20 cellular contexts compared by ENCODE assay signal in the genomic region with DNA sequence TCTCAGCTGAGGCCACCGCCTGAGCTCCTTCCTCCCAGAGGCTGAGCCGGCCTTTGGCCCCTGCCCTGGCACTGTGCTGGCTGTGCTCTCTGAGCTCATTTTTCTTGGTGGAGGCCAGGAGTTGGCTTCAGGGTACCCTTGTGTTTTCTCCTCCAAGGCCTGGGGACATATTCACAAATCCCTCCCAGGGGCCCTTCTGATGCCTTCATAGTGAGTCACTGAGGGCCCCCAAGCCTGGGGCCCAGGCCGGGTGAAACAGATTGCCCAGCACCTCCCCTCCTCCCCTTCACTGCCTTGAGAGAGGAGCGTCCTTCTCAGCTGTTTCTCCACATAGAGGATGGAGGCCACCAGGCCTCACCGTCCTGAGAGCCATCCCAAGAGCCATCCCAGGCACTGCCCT.
DNase-seq lines count a peak whose midpoint lies in the region; ATAC-seq, FAIRE-seq and TF ChIP-seq lines count a peak whose summit lies in the region.
"Had no signal": no experiment of that assay in that cellular context is flagged by ENCODE, and none has a peak within 500 bp of the region (broad histone marks: within the 10 kb centered on the region; RNA-seq: fewer than 3 reads in every experiment).

No MANE protein-coding gene starts in this region.

- DNase-seq in Daoy (ENCODE audit: low read depth), result peak; percentile 64
- DNase-seq in HTR-8/SVneo (ENCODE audit: insufficient read length, low spot score), result peak; percentile 75
- peak; percentile 72 for DNase-seq in amniotic epithelial cell (ENCODE audit: low read depth)
- peak; percentile 22 for DNase-seq in renal cortical epithelial cell (ENCODE audit: low read depth)
- DNase-seq in cerebellar cortex (ENCODE audit: low spot score), result no peak
- DNase-seq in HK-2 (ENCODE audit: unreplicated experiment), result no peak
- no peak for DNase-seq in SK-N-SH
- DNase-seq: activated CD4-positive, alpha-beta T cell treated with anti-CD3 and anti-CD28 coated beads for 48 hours; activated gamma-delta T cell; activated T-cell treated with anti-CD3 and anti-CD28 coated beads, Interleukin-2, amount 50 U/mL, for 24 hours; CD4-positive, CD25-positive, alpha-beta regulatory T cell; islet precursor cell; Karpas-422; lower lobe of right lung; stimulated activated naive B cell treated with anti-CD40 and anti-IgM and Interleukin-4, amounts not matched to agents 10 μg/mL and 1 μg/mL and 100 μg/mL, for 72 hours had no signal

- POLR2A ChIA-PET in SK-N-SH (lab: Yijun Ruan, JAX), result interaction anchor here (0.6 kb wide), 1 partner anchor 765 kb away, joined by 3 read pairs; no protein-coding TSS in a partner anchor

- TF ChIP-seq RAD21 in SK-N-SH (IDR thresholded peaks at IDR 0.05; ENCODE audit: low read length), result no peak

- no peak overlapping the region for H3K9ac ChIP-seq in SK-N-SH

- CTCF ChIA-PET in SK-N-SH (lab: Yijun Ruan, JAX), result interaction anchor here (1.1 kb wide), 1 partner anchor 20 kb away, joined by 3 read pairs; no protein-coding TSS in a partner anchor

- H3K27me3 ChIP-seq in SK-N-SH (ENCODE audit: insufficient read depth), result no peaks in the 10 kb centered on the region
- H3K27me3 ChIP-seq: vagina had no signal

- H3K79me2 ChIP-seq in SK-N-SH (ENCODE audit: insufficient read depth), result no peaks in the 10 kb centered on the region

- TF ChIP-seq CTCF in SK-N-SH (IDR thresholded peaks at IDR 0.05), result no peak

- H3K9me3 ChIP-seq in SK-N-SH, result no peaks in the 10 kb centered on the region
- H3K9me3 ChIP-seq: lower lobe of right lung, thoracic aorta, vagina had no signal

- no peak for ATAC-seq in GM21723 (IDR thresholded peaks at IDR 0.05; ENCODE audit: unreplicated experiment)
- ATAC-seq: lower lobe of right lung; stimulated activated naive B cell treated with anti-CD40 and anti-IgM and Interleukin-4, amounts not matched to agents 10 μg/mL and 1 μg/mL and 100 μg/mL, for 72 hours had no signal

- WGBS in SK-N-SH (ENCODE audit: low lambda C conversion rate), result 94% methylated on average over 3 of the region's 5 CpGs

- no peak overlapping the region for H2AFZ ChIP-seq in SK-N-SH (ENCODE audit: low read depth)

- H3K36me3 ChIP-seq in SK-N-SH (replicated peaks in 1 of 2; ENCODE audit: control insufficient read depth in 1 of 2, insufficient read depth in 2 of 2, low read length in 1 of 2), result no peaks in the 10 kb centered on the region
- H3K36me3 ChIP-seq: lower lobe of right lung, thoracic aorta, vagina had no signal

- H3K4me2 ChIP-seq in SK-N-SH, result no peak overlapping the region

- H3K9me2 ChIP-seq in SK-N-SH, result no peaks in the 10 kb centered on the region

- H3K27ac ChIP-seq in SK-N-SH (ENCODE audit: low read depth in 2 of 2, low read length in 1 of 2), result no peak overlapping the region
- H3K27ac ChIP-seq: lower lobe of right lung, thoracic aorta, vagina, VCaP had no signal

- TF ChIP-seq EP300 in SK-N-SH (IDR thresholded peaks at IDR 0.05; ENCODE audit: borderline replicate concordance in 1 of 2, low read depth in 1 of 2, low read length in 1 of 2), result no peak

- H4K20me1 ChIP-seq in SK-N-SH (ENCODE audit: insufficient read depth), result no peaks in the 10 kb centered on the region

- no peaks in the 10 kb centered on the region for H3F3A ChIP-seq in SK-N-SH (replicated peaks; ENCODE audit: insufficient read depth)

- peak; percentile 33 for FAIRE-seq in HTR-8/SVneo (lab: Jason Lieb, UNC)
- FAIRE-seq: endothelial cell of umbilical vein had no signal

- no peak overlapping the region for H3K4me3 ChIP-seq in SK-N-SH (ENCODE audit: low read depth in 2 of 2, low read length in 1 of 2)
- H3K4me3 ChIP-seq: lower lobe of right lung, thoracic aorta, vagina had no signal

- H3K4me1 ChIP-seq in SK-N-SH (ENCODE audit: control insufficient read depth in 1 of 2, insufficient read depth in 2 of 2, low read depth in 1 of 2, low read length in 1 of 2), result peaks cover 0 to 9% of the 10 kb centered on the region in 2 experiments; a peak in 1 of 4 replicates

TF ChIP-seq in SK-N-SH, 30 proteins besides CTCF, POLR2A, EP300 and RAD21:
- TF ChIP-seq GATA2 (CRISPR knock-in tag; IDR thresholded peaks at IDR 0.05) (no peak), FOXJ3 (CRISPR knock-in tag; IDR thresholded peaks at IDR 0.05) (no peak), TAF1 (IDR thresholded peaks at IDR 0.05; ENCODE audit: borderline replicate concordance, low read depth, low read length) (no peak), FOXM1 (IDR thresholded peaks at IDR 0.05; ENCODE audit: low read depth) (no peak), SIN3A (IDR thresholded peaks at IDR 0.05; ENCODE audit: borderline replicate concordance, low read depth, low read length) (no peak), RXRA (IDR thresholded peaks at IDR 0.05; ENCODE audit: borderline replicate concordance, low read depth) (no peak), MEF2A (IDR thresholded peaks at IDR 0.05; ENCODE audit: borderline replicate concordance, low read depth) (no peak), RFX5 (IDR thresholded peaks at IDR 0.05; ENCODE audit: low read length) (no peak), RCOR1 (IDR thresholded peaks at IDR 0.05; ENCODE audit: low read length) (no peak), TEAD4 (IDR thresholded peaks at IDR 0.05; ENCODE audit: borderline replicate concordance, insufficient read depth) (no peak), FOSL2 (IDR thresholded peaks at IDR 0.05; ENCODE audit: borderline replicate concordance, low read depth) (no peak), EZH2phosphoT487 (IDR thresholded peaks at IDR 0.05; ENCODE audit: borderline replicate concordance, low read depth) (no peak), NFIC (IDR thresholded peaks at IDR 0.05; ENCODE audit: borderline replicate concordance) (no peak), CHD2 (IDR thresholded peaks at IDR 0.05; ENCODE audit: low read length, partially characterized antibody) (no peak), ELF1 (IDR thresholded peaks at IDR 0.05) (no peak), TCF12 (IDR thresholded peaks at IDR 0.05) (no peak)
- TF ChIP-seq, protein P1, sequence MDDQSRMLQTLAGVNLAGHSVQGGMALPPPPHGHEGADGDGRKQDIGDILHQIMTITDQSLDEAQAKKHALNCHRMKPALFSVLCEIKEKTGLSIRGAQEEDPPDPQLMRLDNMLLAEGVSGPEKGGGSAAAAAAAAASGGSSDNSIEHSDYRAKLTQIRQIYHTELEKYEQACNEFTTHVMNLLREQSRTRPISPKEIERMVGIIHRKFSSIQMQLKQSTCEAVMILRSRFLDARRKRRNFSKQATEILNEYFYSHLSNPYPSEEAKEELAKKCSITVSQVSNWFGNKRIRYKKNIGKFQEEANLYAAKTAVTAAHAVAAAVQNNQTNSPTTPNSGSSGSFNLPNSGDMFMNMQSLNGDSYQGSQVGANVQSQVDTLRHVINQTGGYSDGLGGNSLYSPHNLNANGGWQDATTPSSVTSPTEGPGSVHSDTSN (IDR thresholded peaks at IDR 0.05), result no peak
- TF ChIP-seq, protein P2, sequence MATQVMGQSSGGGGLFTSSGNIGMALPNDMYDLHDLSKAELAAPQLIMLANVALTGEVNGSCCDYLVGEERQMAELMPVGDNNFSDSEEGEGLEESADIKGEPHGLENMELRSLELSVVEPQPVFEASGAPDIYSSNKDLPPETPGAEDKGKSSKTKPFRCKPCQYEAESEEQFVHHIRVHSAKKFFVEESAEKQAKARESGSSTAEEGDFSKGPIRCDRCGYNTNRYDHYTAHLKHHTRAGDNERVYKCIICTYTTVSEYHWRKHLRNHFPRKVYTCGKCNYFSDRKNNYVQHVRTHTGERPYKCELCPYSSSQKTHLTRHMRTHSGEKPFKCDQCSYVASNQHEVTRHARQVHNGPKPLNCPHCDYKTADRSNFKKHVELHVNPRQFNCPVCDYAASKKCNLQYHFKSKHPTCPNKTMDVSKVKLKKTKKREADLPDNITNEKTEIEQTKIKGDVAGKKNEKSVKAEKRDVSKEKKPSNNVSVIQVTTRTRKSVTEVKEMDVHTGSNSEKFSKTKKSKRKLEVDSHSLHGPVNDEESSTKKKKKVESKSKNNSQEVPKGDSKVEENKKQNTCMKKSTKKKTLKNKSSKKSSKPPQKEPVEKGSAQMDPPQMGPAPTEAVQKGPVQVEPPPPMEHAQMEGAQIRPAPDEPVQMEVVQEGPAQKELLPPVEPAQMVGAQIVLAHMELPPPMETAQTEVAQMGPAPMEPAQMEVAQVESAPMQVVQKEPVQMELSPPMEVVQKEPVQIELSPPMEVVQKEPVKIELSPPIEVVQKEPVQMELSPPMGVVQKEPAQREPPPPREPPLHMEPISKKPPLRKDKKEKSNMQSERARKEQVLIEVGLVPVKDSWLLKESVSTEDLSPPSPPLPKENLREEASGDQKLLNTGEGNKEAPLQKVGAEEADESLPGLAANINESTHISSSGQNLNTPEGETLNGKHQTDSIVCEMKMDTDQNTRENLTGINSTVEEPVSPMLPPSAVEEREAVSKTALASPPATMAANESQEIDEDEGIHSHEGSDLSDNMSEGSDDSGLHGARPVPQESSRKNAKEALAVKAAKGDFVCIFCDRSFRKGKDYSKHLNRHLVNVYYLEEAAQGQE (IDR thresholded peaks at IDR 0.05; ENCODE audit: low read depth, low read length), result no peak
- TF ChIP-seq, protein P3, sequence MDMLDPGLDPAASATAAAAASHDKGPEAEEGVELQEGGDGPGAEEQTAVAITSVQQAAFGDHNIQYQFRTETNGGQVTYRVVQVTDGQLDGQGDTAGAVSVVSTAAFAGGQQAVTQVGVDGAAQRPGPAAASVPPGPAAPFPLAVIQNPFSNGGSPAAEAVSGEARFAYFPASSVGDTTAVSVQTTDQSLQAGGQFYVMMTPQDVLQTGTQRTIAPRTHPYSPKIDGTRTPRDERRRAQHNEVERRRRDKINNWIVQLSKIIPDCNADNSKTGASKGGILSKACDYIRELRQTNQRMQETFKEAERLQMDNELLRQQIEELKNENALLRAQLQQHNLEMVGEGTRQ (IDR thresholded peaks at IDR 0.05; ENCODE audit: borderline replicate concordance, low read depth, low read length), result no peak
- TF ChIP-seq, protein P4, sequence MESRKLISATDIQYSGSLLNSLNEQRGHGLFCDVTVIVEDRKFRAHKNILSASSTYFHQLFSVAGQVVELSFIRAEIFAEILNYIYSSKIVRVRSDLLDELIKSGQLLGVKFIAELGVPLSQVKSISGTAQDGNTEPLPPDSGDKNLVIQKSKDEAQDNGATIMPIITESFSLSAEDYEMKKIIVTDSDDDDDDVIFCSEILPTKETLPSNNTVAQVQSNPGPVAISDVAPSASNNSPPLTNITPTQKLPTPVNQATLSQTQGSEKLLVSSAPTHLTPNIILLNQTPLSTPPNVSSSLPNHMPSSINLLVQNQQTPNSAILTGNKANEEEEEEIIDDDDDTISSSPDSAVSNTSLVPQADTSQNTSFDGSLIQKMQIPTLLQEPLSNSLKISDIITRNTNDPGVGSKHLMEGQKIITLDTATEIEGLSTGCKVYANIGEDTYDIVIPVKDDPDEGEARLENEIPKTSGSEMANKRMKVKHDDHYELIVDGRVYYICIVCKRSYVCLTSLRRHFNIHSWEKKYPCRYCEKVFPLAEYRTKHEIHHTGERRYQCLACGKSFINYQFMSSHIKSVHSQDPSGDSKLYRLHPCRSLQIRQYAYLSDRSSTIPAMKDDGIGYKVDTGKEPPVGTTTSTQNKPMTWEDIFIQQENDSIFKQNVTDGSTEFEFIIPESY (IDR thresholded peaks at IDR 0.05; ENCODE audit: borderline replicate concordance, low read depth), result no peak
TF ChIP-seq in SK-N-SH: peak in this region for 0.

Comparison
In these comparisons a context has a peak if more than half of its experiments do, and no peak if none do; other contexts are left out.
1. DNase-seq: peak in Daoy (single experiment), HTR-8/SVneo (single experiment), amniotic epithelial cell (single experiment) and renal cortical epithelial cell (single experiment); none in cerebellar cortex (single experiment), HK-2 (single experiment) and SK-N-SH (single experiment).